In the genomic region with DNA sequence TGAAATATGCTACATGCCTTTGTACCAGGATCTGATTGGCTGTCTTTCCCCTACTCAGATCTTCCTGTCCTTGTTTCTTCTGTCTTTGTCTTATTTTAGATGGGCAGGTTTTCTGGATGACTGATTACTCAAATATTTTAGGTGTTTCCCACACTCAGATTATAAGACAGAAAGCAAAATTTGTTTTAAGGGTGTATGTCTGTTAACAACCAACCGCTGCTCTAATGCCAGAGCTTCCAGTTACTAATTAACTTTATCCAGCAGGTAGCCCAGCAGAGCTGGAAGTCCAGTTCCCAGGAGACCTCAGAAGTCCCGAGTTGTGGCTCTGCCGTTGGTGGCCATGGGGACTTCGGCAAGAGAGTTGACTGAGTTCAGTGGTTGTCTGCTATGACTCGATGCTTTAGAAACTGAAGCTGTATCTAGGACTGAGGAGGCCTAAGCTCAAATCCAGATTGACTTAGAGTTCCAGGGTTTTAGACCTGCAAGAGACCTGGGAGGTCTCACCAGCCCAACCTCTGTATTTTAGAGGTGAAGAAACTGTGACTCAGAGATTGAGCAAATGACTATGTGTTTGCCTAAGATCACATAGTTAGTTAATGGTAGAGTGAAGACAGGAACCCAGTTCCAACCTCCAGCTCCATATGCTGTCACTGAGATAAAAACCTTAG, we compare ENCODE assay signal across 14 cellular contexts. TPM values are rescaled to one million over a fixed set of nuclear protein-coding genes. Genes with fewer than 3 reads are reported as not detected.
A peak's percentile ranks its signal among the peaks of the same experiment; 100 is the strongest.
DNase-seq lines count a peak whose midpoint lies in the region; ATAC-seq, FAIRE-seq and TF ChIP-seq lines count a peak whose summit lies in the region.
"Had no signal": no experiment of that assay in that cellular context is flagged by ENCODE, and none has a peak within 500 bp of the region (broad histone marks: within the 10 kb centered on the region; RNA-seq: fewer than 3 reads in every experiment).

No MANE protein-coding gene starts in this region.

- H3K9me3 ChIP-seq in A549 (no peaks in the 10 kb centered on the region), hepatocyte (ENCODE audit: low read depth) (no peaks in the 10 kb centered on the region), upper lobe of right lung (no peaks in the 10 kb centered on the region)

- FAIRE-seq in A549 (lab: Jason Lieb, UNC) = no peak
- FAIRE-seq: colon, D721Med had no signal

- POLR2A ChIA-PET in A549 (lab: Yijun Ruan, JAX) = no interaction called here

- WGBS in A549 (ENCODE audit: missing lambda C conversion rate) = 14% methylated on average over 5 of the region's 5 CpGs
- WGBS in hepatocyte (ENCODE audit: low lambda C conversion rate, missing lambda C conversion rate) = 50% methylated on average over 5 of the region's 5 CpGs

- intact Hi-C loops in upper lobe of right lung (cut with DNase I) = no loop called here

- H3K27ac ChIP-seq in A549 (peak overlapping the region; percentile 24 to 37; a peak in 1 of 6 replicates), hepatocyte (peak overlapping the region; percentile 85), upper lobe of right lung (no peak overlapping the region)

- H3K36me3 ChIP-seq in hepatocyte (replicated peaks; ENCODE audit: insufficient read depth, low read depth) (no peaks in the 10 kb centered on the region), upper lobe of right lung (no peaks in the 10 kb centered on the region)

- no peaks in the 10 kb centered on the region for H3K79me2 ChIP-seq in hepatocyte

- no peaks in the 10 kb centered on the region for H4K20me1 ChIP-seq in hepatocyte (ENCODE audit: insufficient read depth, poor library complexity, severe bottlenecking)

- H3K4me3 ChIP-seq in A549 = no peak overlapping the region
- no peak overlapping the region for H3K4me3 ChIP-seq in hepatocyte
- H3K4me3 ChIP-seq in upper lobe of right lung = no peak overlapping the region

- H3K9me2 ChIP-seq in hepatocyte (replicated peaks; ENCODE audit: insufficient read depth) = no peaks in the 10 kb centered on the region

- H3K4me1 ChIP-seq in A549 (peaks cover 16% of the 10 kb centered on the region; the same call in 2 of the 3 replicates), hepatocyte (ENCODE audit: insufficient read depth) (peaks cover 12% of the 10 kb centered on the region), upper lobe of right lung (no peaks in the 10 kb centered on the region)

- DNase-seq in A549 (ENCODE audit: low read depth in 1 of 2, low spot score in 1 of 2) (peak; percentile 27 to 33), SKM-1 (lab: John Stamatoyannopoulos, UW; ENCODE audit: unreplicated experiment) (peak; percentile 29), hepatocyte (ENCODE audit: low spot score) (peak; percentile 72), upper lobe of right lung (no peak), AG20443 (ENCODE audit: low spot score) (no peak), C1 segment of cervical spinal cord (lab: John Stamatoyannopoulos, UW) (no peak)
- DNase-seq: hippocampal formation, Kasumi-1, NCI-H774, nucleus accumbens had no signal

- CTCF ChIA-PET in A549 (lab: Yijun Ruan, JAX) = interaction anchor here (1.2 to 3.3 kb wide), 6 partner anchors 13 to 612 kb away, joined by 4 to 20 read pairs (median 5); a partner anchor contains a TSS

- no peak for TF ChIP-seq CTCF in A549 (IDR thresholded peaks at IDR 0.05)
- no peak for TF ChIP-seq CTCF in hepatocyte (IDR thresholded peaks at IDR 0.05; ENCODE audit: poor library complexity)
- TF ChIP-seq CTCF in upper lobe of right lung (IDR thresholded peaks at IDR 0.05) = no peak

- H3K27me3 ChIP-seq in hepatocyte = no peaks in the 10 kb centered on the region
- H3K27me3 ChIP-seq in upper lobe of right lung = no peaks in the 10 kb centered on the region

- H3K4me2 ChIP-seq in A549 (peak overlapping the region; percentile 57), hepatocyte (peak overlapping the region; percentile 60)

- no peak for TF ChIP-seq RAD21 in A549 (conservative IDR thresholded peaks at IDR 0.05 in 1 of 2, IDR thresholded peaks at IDR 0.05 in 1 of 2)

- ATAC-seq in A549 (peak; percentile 57 to 63), GM18868 (IDR thresholded peaks at IDR 0.05; ENCODE audit: unreplicated experiment) (peak; percentile 55), upper lobe of right lung (no peak), GM18861 (IDR thresholded peaks at IDR 0.05; ENCODE audit: unreplicated experiment) (no peak)

- peak overlapping the region; percentile 11 for H2AFZ ChIP-seq in hepatocyte

- TF ChIP-seq EP300 in A549 (IDR thresholded peaks at IDR 0.05) = no peak

- TF ChIP-seq POLR2A in A549 (IDR thresholded peaks at IDR 0.05; ENCODE audit: low read length) = no peak

TF ChIP-seq in A549, 52 proteins besides CTCF, POLR2A, EP300 and RAD21:
- TF ChIP-seq, protein P1, sequence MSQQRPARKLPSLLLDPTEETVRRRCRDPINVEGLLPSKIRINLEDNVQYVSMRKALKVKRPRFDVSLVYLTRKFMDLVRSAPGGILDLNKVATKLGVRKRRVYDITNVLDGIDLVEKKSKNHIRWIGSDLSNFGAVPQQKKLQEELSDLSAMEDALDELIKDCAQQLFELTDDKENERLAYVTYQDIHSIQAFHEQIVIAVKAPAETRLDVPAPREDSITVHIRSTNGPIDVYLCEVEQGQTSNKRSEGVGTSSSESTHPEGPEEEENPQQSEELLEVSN (IDR thresholded peaks at IDR 0.05; ENCODE audit: borderline replicate concordance, low read depth) = no peak
- TF ChIP-seq CEBPB (IDR thresholded peaks at IDR 0.05) (peak in 1 of 2 experiments; percentile 48; a peak in 1 of 4 replicates), FOSL2 (IDR thresholded peaks at IDR 0.05) (0 out of 2 replicates have a peak, but pooled peaks have one; percentile 8), FOSL2 (CRISPR knock-in tag; IDR thresholded peaks at IDR 0.05) (peak; percentile 50; the same call in 1 of the 2 replicates)

RNA-seq across cellular contexts. Expression of a gene that starts 7.5 kb away (rescaled TPM):
- 1.7 and 2.3 TPM in 2 replicates for polyA plus RNA-seq in A549 (2011; rRNA removed)
- polyA plus RNA-seq in A549 (2012; cell fraction: cytosol; rRNA removed) = 0.62 and 0.65 TPM in 2 replicates
- 0.49 and 0.61 TPM in 2 replicates for polyA plus RNA-seq in A549 (2012; cell fraction: nucleus; rRNA removed)
- 0.71 to 0.83 TPM (median 0.71 TPM) in 3 replicates for polyA plus RNA-seq in A549 (2017; fragmentation: RNase III; extraction: RNeasy Plus Mini Kit Qiagen cat#74134 plus additional on column Dnase treatment)
- 1.4 and 2.0 TPM in 2 replicates for polyA minus RNA-seq in A549 (2011; rRNA and poly(A)+ RNA removed)
- 1.3 and 10.5 TPM in 2 replicates for total RNA-seq in hepatocyte
- 5.8 and 11.4 TPM in 2 replicates for polyA plus RNA-seq in hepatocyte
- total RNA-seq in upper lobe of right lung = 17.0 TPM

Comparison
In these comparisons a context has a peak if more than half of its experiments do, and no peak if none do; other contexts are left out.
1. ATAC-seq: peak in A549 (2 of 2) and GM18868 (single experiment); none in upper lobe of right lung (single experiment) and GM18861 (single experiment).
2. DNase-seq: peak in A549 (2 of 2), SKM-1 (single experiment) and hepatocyte (single experiment); none in upper lobe of right lung (single experiment), AG20443 (single experiment) and C1 segment of cervical spinal cord (0 of 14).